Comparison of ENCODE assay signal across 1 cellular context in genomic region chr5:17067657-17068392, GRCh38.
TF ChIP-seq lines count a peak whose summit lies in the region.

No MANE protein-coding gene starts in this region.

TF ChIP-seq in WTC11, 78 proteins besides CTCF, POLR2A, EP300 and RAD21 (continued from another document):
- TF ChIP-seq JAZF1 (CRISPR knock-in tag; IDR thresholded peaks at IDR 0.05) (no peak), ZBTB43 (CRISPR knock-in tag; IDR thresholded peaks at IDR 0.05) (no peak), GTF2I (CRISPR knock-in tag; conservative IDR thresholded peaks at IDR 0.05) (no peak), ZSCAN18 (CRISPR knock-in tag; IDR thresholded peaks at IDR 0.05) (no peak), USF1 (CRISPR knock-in tag; IDR thresholded peaks at IDR 0.05) (no peak), ZNF425 (CRISPR knock-in tag; conservative IDR thresholded peaks at IDR 0.05) (no peak), SOX15 (CRISPR knock-in tag; IDR thresholded peaks at IDR 0.05) (no peak), OVOL2 (CRISPR knock-in tag; IDR thresholded peaks at IDR 0.05; ENCODE audit: borderline replicate concordance) (no peak), STAT6 (CRISPR knock-in tag; conservative IDR thresholded peaks at IDR 0.05; ENCODE audit: low read depth) (no peak)
TF ChIP-seq in WTC11: peak in this region for 0.
